In genomic region chr6:32189742-32190053, GRCh38 we compare ENCODE assay signal across 1 cellular context.
TF ChIP-seq lines count a peak whose summit lies in the region.

No MANE protein-coding gene starts in this region.

TF ChIP-seq in IMR-90, 13 proteins besides CTCF, POLR2A, EP300 and RAD21:
- TF ChIP-seq NFE2L2 (IDR thresholded peaks at IDR 0.05; ENCODE audit: low read depth, low read length): no peak
- TF ChIP-seq RCOR1 (IDR thresholded peaks at IDR 0.05; ENCODE audit: insufficient replicate concordance, low read length): no peak
- no peak for TF ChIP-seq CEBPB (IDR thresholded peaks at IDR 0.05; ENCODE audit: low read depth, low read length)
- TF ChIP-seq SMC3 (IDR thresholded peaks at IDR 0.05; ENCODE audit: low read depth, low read length): no peak
- TF ChIP-seq CHD1 (IDR thresholded peaks at IDR 0.05; ENCODE audit: low read depth, low read length): no peak
- no peak for TF ChIP-seq BHLHE40 (IDR thresholded peaks at IDR 0.05; ENCODE audit: low read depth, low read length)
- TF ChIP-seq MXI1 (IDR thresholded peaks at IDR 0.05; ENCODE audit: borderline replicate concordance, low read depth, low read length): no peak
- TF ChIP-seq MAFK (IDR thresholded peaks at IDR 0.05; ENCODE audit: low read depth, low read length): no peak
- TF ChIP-seq, protein P1, sequence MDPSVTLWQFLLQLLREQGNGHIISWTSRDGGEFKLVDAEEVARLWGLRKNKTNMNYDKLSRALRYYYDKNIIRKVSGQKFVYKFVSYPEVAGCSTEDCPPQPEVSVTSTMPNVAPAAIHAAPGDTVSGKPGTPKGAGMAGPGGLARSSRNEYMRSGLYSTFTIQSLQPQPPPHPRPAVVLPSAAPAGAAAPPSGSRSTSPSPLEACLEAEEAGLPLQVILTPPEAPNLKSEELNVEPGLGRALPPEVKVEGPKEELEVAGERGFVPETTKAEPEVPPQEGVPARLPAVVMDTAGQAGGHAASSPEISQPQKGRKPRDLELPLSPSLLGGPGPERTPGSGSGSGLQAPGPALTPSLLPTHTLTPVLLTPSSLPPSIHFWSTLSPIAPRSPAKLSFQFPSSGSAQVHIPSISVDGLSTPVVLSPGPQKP (IDR thresholded peaks at IDR 0.05; ENCODE audit: borderline replicate concordance, low read depth, low read length): no peak
- no peak for TF ChIP-seq MAZ (IDR thresholded peaks at IDR 0.05; ENCODE audit: borderline replicate concordance, low read depth, low read length)
- TF ChIP-seq, protein P2, sequence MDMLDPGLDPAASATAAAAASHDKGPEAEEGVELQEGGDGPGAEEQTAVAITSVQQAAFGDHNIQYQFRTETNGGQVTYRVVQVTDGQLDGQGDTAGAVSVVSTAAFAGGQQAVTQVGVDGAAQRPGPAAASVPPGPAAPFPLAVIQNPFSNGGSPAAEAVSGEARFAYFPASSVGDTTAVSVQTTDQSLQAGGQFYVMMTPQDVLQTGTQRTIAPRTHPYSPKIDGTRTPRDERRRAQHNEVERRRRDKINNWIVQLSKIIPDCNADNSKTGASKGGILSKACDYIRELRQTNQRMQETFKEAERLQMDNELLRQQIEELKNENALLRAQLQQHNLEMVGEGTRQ (IDR thresholded peaks at IDR 0.05; ENCODE audit: low read depth, low read length): no peak
- TF ChIP-seq RFX5 (IDR thresholded peaks at IDR 0.05; ENCODE audit: low read depth, low read length): no peak
- no peak for TF ChIP-seq FOS (IDR thresholded peaks at IDR 0.05; ENCODE audit: low read depth, low read length)
